Comparison of ENCODE assay signal across 17 cellular contexts in the genomic region with DNA sequence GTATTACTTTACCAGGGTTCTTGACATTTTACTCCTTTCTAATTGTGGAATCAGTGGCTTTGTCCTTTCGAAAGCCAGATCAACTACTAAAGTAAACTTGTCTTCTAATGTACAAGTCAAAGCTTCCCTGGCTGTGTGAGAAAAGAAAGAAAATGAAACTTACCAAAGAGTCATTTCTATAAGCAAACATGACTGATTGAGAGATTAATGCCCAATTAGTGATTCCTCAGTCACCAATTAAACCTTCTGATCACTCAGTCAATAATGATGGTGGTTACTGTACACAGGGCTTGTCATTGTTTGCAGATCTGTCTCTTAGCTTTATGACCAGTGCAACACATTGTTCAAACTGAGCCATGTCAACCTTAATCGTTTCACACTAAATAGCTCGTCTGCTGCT.
DNase-seq lines count a peak whose midpoint lies in the region; ATAC-seq and TF ChIP-seq lines count a peak whose summit lies in the region.
"Had no signal": no experiment of that assay in that cellular context is flagged by ENCODE, and none has a peak within 500 bp of the region (broad histone marks: within the 10 kb centered on the region; RNA-seq: fewer than 3 reads in every experiment).

No MANE protein-coding gene starts in this region.

- no peaks in the 10 kb centered on the region for H3K36me3 Mint-ChIP-seq in activated T-cell treated with anti-CD3 and anti-CD28 coated beads, Interleukin-2, amount 50 U/mL, for 4 hours (ENCODE audit: insufficient read depth)
- H3K36me3 Mint-ChIP-seq in activated T-helper 17 cell treated with anti-CD3 and anti-CD28 coated beads, Interleukin-2, amount 50 U/mL, for 72 hours (ENCODE audit: low read depth), result no peaks in the 10 kb centered on the region
- H3K36me3 Mint-ChIP-seq: activated naive CD4-positive, alpha-beta T cell treated with anti-CD3 and anti-CD28 coated beads, Interleukin-2, amount 10 ng/mL, durations not matched to agents 7 days and 5 days had no signal

- no peak overlapping the region for H3K4me3 ChIP-seq in ACC112 (ENCODE audit: low read depth, low read length)
- H3K4me3 ChIP-seq in tibial artery, result no peak overlapping the region

- intact Hi-C loops in tibial artery (cut with DNase I; ENCODE audit: low total_unique reads), result no loop called here

- no peak overlapping the region for H3K27ac ChIP-seq in ACC112 (ENCODE audit: low read depth, low read length)
- no peak overlapping the region for H3K27ac ChIP-seq in tibial artery
- H3K27ac ChIP-seq: neutrophil had no signal

- ATAC-seq in GM18868 (IDR thresholded peaks at IDR 0.05; ENCODE audit: unreplicated experiment), result peak; percentile 76
- no peak for ATAC-seq in activated T-cell treated with anti-CD3 and anti-CD28 coated beads, Interleukin-2, amount 50 U/mL, for 4 hours
- ATAC-seq in activated T-helper 17 cell treated with anti-CD3 and anti-CD28 coated beads, Interleukin-2, amount 50 U/mL, for 72 hours (replicated peaks), result no peak
- ATAC-seq: sciatic nerve had no signal

- H3K27me3 ChIP-seq in ACC112 (ENCODE audit: insufficient read depth, low read length), result no peaks in the 10 kb centered on the region
- no peaks in the 10 kb centered on the region for H3K27me3 ChIP-seq in tibial artery
- H3K27me3 ChIP-seq: neutrophil had no signal

- H3K79me2 ChIP-seq in ACC112 (ENCODE audit: control insufficient read depth, insufficient read depth, low read length, unreplicated experiment), result no peaks in the 10 kb centered on the region

- peaks cover 35% of the 10 kb centered on the region for H3K4me1 ChIP-seq in ACC112 (ENCODE audit: control insufficient read depth, insufficient read depth, low read length, unreplicated experiment)
- H3K4me1 ChIP-seq in tibial artery, result peaks cover 0 to 22% (median 8%) of the 10 kb centered on the region in 4 donors

- no peak overlapping the region for H3K27ac Mint-ChIP-seq in activated T-helper 17 cell treated with anti-CD3 and anti-CD28 coated beads, Interleukin-2, amount 50 U/mL, for 72 hours
- H3K27ac Mint-ChIP-seq: activated CD4-positive, alpha-beta T cell treated with anti-CD3 and anti-CD28 coated beads, Interleukin-2, amount 10 ng/mL, durations not matched to agents 24 days and 14 days; activated naive CD4-positive, alpha-beta T cell treated with anti-CD3 and anti-CD28 coated beads, Interleukin-2, amount 10 ng/mL, durations not matched to agents 7 days and 5 days; CD4-positive, alpha-beta T cell had no signal

- TF ChIP-seq CTCF in tibial artery (IDR thresholded peaks at IDR 0.05), result no peak

- H3K4me3 Mint-ChIP-seq in activated T-cell treated with anti-CD3 and anti-CD28 coated beads, Interleukin-2, amount 50 U/mL, for 4 hours, result no peak overlapping the region
- no peak overlapping the region for H3K4me3 Mint-ChIP-seq in activated T-helper 17 cell treated with anti-CD3 and anti-CD28 coated beads, Interleukin-2, amount 50 U/mL, for 72 hours
- H3K4me3 Mint-ChIP-seq: activated CD4-positive, alpha-beta T cell treated with anti-CD3 and anti-CD28 coated beads, Interleukin-2, amount 10 ng/mL, durations not matched to agents 24 days and 14 days; activated naive CD4-positive, alpha-beta T cell treated with anti-CD3 and anti-CD28 coated beads, Interleukin-2, amount 10 ng/mL, durations not matched to agents 7 days and 5 days; CD4-positive, alpha-beta T cell had no signal

- no peaks in the 10 kb centered on the region for H3K9me3 Mint-ChIP-seq in activated T-cell treated with anti-CD3 and anti-CD28 coated beads, Interleukin-2, amount 50 U/mL, for 4 hours
- no peaks in the 10 kb centered on the region for H3K9me3 Mint-ChIP-seq in activated T-helper 17 cell treated with anti-CD3 and anti-CD28 coated beads, Interleukin-2, amount 50 U/mL, for 72 hours
- H3K9me3 Mint-ChIP-seq: activated CD4-positive, alpha-beta T cell treated with anti-CD3 and anti-CD28 coated beads, Interleukin-2, amount 10 ng/mL, durations not matched to agents 24 days and 14 days; activated naive CD4-positive, alpha-beta T cell treated with anti-CD3 and anti-CD28 coated beads, Interleukin-2, amount 10 ng/mL, durations not matched to agents 7 days and 5 days; CD4-positive, alpha-beta T cell had no signal

- H3K36me3 ChIP-seq in ACC112 (ENCODE audit: insufficient read depth, low read length) (no peaks in the 10 kb centered on the region), tibial artery (no peaks in the 10 kb centered on the region)
- H3K36me3 ChIP-seq: neutrophil had no signal

- H3K9me3 ChIP-seq in tibial artery, result no peaks in the 10 kb centered on the region
- H3K9me3 ChIP-seq: neutrophil had no signal

- H3K4me1 Mint-ChIP-seq in activated T-cell treated with anti-CD3 and anti-CD28 coated beads, Interleukin-2, amount 50 U/mL, for 4 hours (ENCODE audit: low read depth), result no peaks in the 10 kb centered on the region
- no peaks in the 10 kb centered on the region for H3K4me1 Mint-ChIP-seq in activated T-helper 17 cell treated with anti-CD3 and anti-CD28 coated beads, Interleukin-2, amount 50 U/mL, for 72 hours
- H3K4me1 Mint-ChIP-seq: activated CD4-positive, alpha-beta T cell treated with anti-CD3 and anti-CD28 coated beads, Interleukin-2, amount 10 ng/mL, durations not matched to agents 24 days and 14 days; activated naive CD4-positive, alpha-beta T cell treated with anti-CD3 and anti-CD28 coated beads, Interleukin-2, amount 10 ng/mL, durations not matched to agents 7 days and 5 days had no signal

- H3K27me3 Mint-ChIP-seq in activated T-cell treated with anti-CD3 and anti-CD28 coated beads, Interleukin-2, amount 50 U/mL, for 4 hours (ENCODE audit: low read depth), result no peaks in the 10 kb centered on the region
- peaks cover 3% of the 10 kb centered on the region for H3K27me3 Mint-ChIP-seq in activated T-helper 17 cell treated with anti-CD3 and anti-CD28 coated beads, Interleukin-2, amount 50 U/mL, for 72 hours
- H3K27me3 Mint-ChIP-seq: activated naive CD4-positive, alpha-beta T cell treated with anti-CD3 and anti-CD28 coated beads, Interleukin-2, amount 10 ng/mL, durations not matched to agents 7 days and 5 days; CD4-positive, alpha-beta T cell had no signal

- DNase-seq in NCI-H1930 (lab: John Stamatoyannopoulos, UW) (peak; percentile 68 to 71), cerebellar cortex (ENCODE audit: low spot score) (peak; percentile 50), tibial artery (no peak), NCI-H1436 treated with DMSO at 0.1 percent for 48 hours (lab: John Stamatoyannopoulos, UW) (no peak)
- no peak for DNase-seq in activated T-cell treated with anti-CD3 and anti-CD28 coated beads, Interleukin-2, amount 50 U/mL, for 4 hours
- DNase-seq: activated CD4-positive, alpha-beta T cell treated with anti-CD3 and anti-CD28 coated beads, Interleukin-2, amount 10 ng/mL, durations not matched to agents 24 days and 14 days; activated naive CD4-positive, alpha-beta T cell treated with anti-CD3 and anti-CD28 coated beads, Interleukin-2, amount 10 ng/mL, durations not matched to agents 7 days and 5 days; CD4-positive, alpha-beta T cell; foreskin melanocyte; KG1; NCI-H1092 treated with DMSO at 0.1 percent for 48 hours; stimulated activated CD4-positive, alpha-beta T cell treated with anti-CD3 and anti-CD28 coated beads, Interleukin-1b, Interleukin-23, amount 100 ng/mL, for 48 hours had no signal

- peak overlapping the region; percentile 81 for H2AFZ ChIP-seq in ACC112 (ENCODE audit: low read length, unreplicated experiment)

Comparison
In these comparisons a context has a peak if more than half of its experiments do, and no peak if none do; other contexts are left out.
1. DNase-seq: peak in NCI-H1930 (2 of 2) and cerebellar cortex (single experiment); none in tibial artery (0 of 2), NCI-H1436 treated with DMSO at 0.1 percent for 48 hours (single experiment) and activated T-cell treated with anti-CD3 and anti-CD28 coated beads, Interleukin-2, amount 50 U/mL, for 4 hours (single experiment).